10 cellular contexts compared by ENCODE assay signal in genomic region chr15:63089260-63090043, GRCh38. TPM values are rescaled to one million over a fixed set of nuclear protein-coding genes. Genes with fewer than 3 reads are reported as not detected.
DNase-seq lines count a peak whose midpoint lies in the region; ATAC-seq and TF ChIP-seq lines count a peak whose summit lies in the region.
"Had no signal": no experiment of that assay in that cellular context is flagged by ENCODE, and none has a peak within 500 bp of the region (broad histone marks: within the 10 kb centered on the region; RNA-seq: fewer than 3 reads in every experiment).

No MANE protein-coding gene starts in this region.

- peaks cover 35% of the 10 kb centered on the region for H3K4me1 Mint-ChIP-seq in GM23338

- H3K27ac ChIP-seq in GM23338 (ENCODE audit: low read depth), result peak overlapping the region; percentile 93

- peak; percentile 70 for DNase-seq in GM23338 (ENCODE audit: low spot score)
- peak; percentile 92 for DNase-seq in NCI-H69 (lab: John Stamatoyannopoulos, UW)
- peak; percentile 56 for DNase-seq in fibroblast of the conjunctiva (ENCODE audit: low read depth)
- DNase-seq in retina, result peak; percentile 33
- DNase-seq in NCI-H1105 (lab: John Stamatoyannopoulos, UW), result no peak
- DNase-seq in NCI-H128 (lab: John Stamatoyannopoulos, UW; ENCODE audit: unreplicated experiment), result no peak

- no peaks in the 10 kb centered on the region for H3K36me3 ChIP-seq in GM23338 (ENCODE audit: insufficient read depth)

- no peaks in the 10 kb centered on the region for H4K20me1 ChIP-seq in GM23338 (replicated peaks; ENCODE audit: insufficient read depth)

- H3F3A ChIP-seq in GM23338 (replicated peaks; ENCODE audit: low read depth), result peaks cover 9% of the 10 kb centered on the region; the same call in 1 of the 2 replicates

- no peaks in the 10 kb centered on the region for H3K27me3 ChIP-seq in GM23338 (ENCODE audit: insufficient read depth)

- no peak overlapping the region; the same call in 2 of the 3 replicates for H3K4me3 Mint-ChIP-seq in GM23338
- H3K4me3 Mint-ChIP-seq: activated naive CD4-positive, alpha-beta T cell treated with anti-CD3 and anti-CD28 coated beads, Interleukin-2, amount 50 U/mL, for 24 hours; memory B cell had no signal

- 0 out of 2 replicates have a peak overlapping the region, but pooled peaks have one; percentile 12 for H3K4me3 ChIP-seq in GM23338

- H3K79me2 ChIP-seq in GM23338 (replicated peaks; ENCODE audit: insufficient read depth), result no peaks in the 10 kb centered on the region

- H3K27ac Mint-ChIP-seq in GM23338, result peak overlapping the region; percentile 51; the same call in 1 of the 2 replicates
- H3K27ac Mint-ChIP-seq: activated naive CD4-positive, alpha-beta T cell treated with anti-CD3 and anti-CD28 coated beads, Interleukin-2, amount 50 U/mL, for 24 hours; memory B cell had no signal

- no peaks in the 10 kb centered on the region for H3K9me2 ChIP-seq in GM23338 (ENCODE audit: insufficient read depth)

- ATAC-seq in GM23338, result peak; percentile 61
- ATAC-seq in GM19351 (IDR thresholded peaks at IDR 0.05; ENCODE audit: unreplicated experiment), result no peak
- ATAC-seq in GM21367 (IDR thresholded peaks at IDR 0.05; ENCODE audit: unreplicated experiment), result no peak

- peaks cover 2% of the 10 kb centered on the region for H3K27me3 Mint-ChIP-seq in GM23338 (ENCODE audit: insufficient read depth, low read depth, poor library complexity)
- H3K27me3 Mint-ChIP-seq: activated naive CD4-positive, alpha-beta T cell treated with anti-CD3 and anti-CD28 coated beads, Interleukin-2, amount 50 U/mL, for 24 hours had no signal

- peak overlapping the region; percentile 66 for H3K4me2 ChIP-seq in GM23338

- peaks cover 43% of the 10 kb centered on the region for H3K4me1 ChIP-seq in GM23338 (ENCODE audit: insufficient read depth)

- H2AFZ ChIP-seq in GM23338, result no peak overlapping the region

- H3K36me3 Mint-ChIP-seq in GM23338 (ENCODE audit: low read depth), result no peaks in the 10 kb centered on the region
- H3K36me3 Mint-ChIP-seq: activated naive CD4-positive, alpha-beta T cell treated with anti-CD3 and anti-CD28 coated beads, Interleukin-2, amount 50 U/mL, for 24 hours; memory B cell had no signal

- no peak for TF ChIP-seq CTCF in GM23338 (conservative IDR thresholded peaks at IDR 0.05; ENCODE audit: low read depth in 2 of 2)

- H3K9me3 Mint-ChIP-seq in GM23338, result no peaks in the 10 kb centered on the region
- H3K9me3 Mint-ChIP-seq: activated naive CD4-positive, alpha-beta T cell treated with anti-CD3 and anti-CD28 coated beads, Interleukin-2, amount 50 U/mL, for 24 hours; memory B cell had no signal

TF ChIP-seq in GM23338, 12 proteins besides CTCF, POLR2A, EP300 and RAD21:
- TF ChIP-seq REST (IDR thresholded peaks at IDR 0.05; ENCODE audit: unreplicated experiment) (no peak), ZNF462 (CRISPR knock-in tag; IDR thresholded peaks at IDR 0.05) (peak; percentile 56)

RNA-seq across cellular contexts. Expression of gene LACTB, which starts 32.2 kb away (rescaled TPM):
- 15.2 and 18.6 TPM in 2 replicates for total RNA-seq in GM23338 (2014; rRNA removed; shearing (Covaris generic))
- polyA plus RNA-seq in GM23338 (2016; fragmentation: Nextera tagmentation; extraction: Ambion mirVana), result 20.9 and 21.3 TPM in 2 replicates

RNA-seq across cellular contexts. Expression of gene TPM1, which starts 46.9 kb away (rescaled TPM):
- 412 and 449 TPM in 2 replicates for total RNA-seq in GM23338 (2014; rRNA removed; shearing (Covaris generic))
- polyA plus RNA-seq in GM23338 (2016; fragmentation: Nextera tagmentation; extraction: Ambion mirVana), result 913 and 929 TPM in 2 replicates

Comparison
In these comparisons a context has a peak if more than half of its experiments do, and no peak if none do; other contexts are left out.
1. DNase-seq: peak in GM23338 (single experiment), NCI-H69 (single experiment), fibroblast of the conjunctiva (single experiment) and retina (single experiment); none in NCI-H1105 (single experiment) and NCI-H128 (single experiment).